In the genomic region with DNA sequence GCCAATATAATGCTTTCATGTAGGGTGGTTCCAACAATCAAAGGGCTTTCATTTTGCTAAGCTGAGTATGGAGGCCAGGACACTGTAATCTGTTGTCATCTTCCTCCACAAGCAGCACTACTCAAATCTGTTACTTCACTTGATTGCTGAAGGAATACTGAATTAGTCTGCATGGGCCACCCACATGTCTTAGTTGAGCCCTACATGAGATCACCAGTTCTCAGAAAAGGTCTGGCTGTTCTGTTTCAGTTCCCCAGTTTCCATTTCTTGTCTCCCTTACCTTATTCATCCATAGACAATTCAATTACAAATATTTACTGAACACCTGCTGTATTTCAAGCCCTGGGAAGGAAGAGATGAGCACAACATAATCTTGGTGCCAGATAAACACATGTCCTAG, we compare ENCODE assay signal across 26 cellular contexts.
DNase-seq lines count a peak whose midpoint lies in the region; ATAC-seq and TF ChIP-seq lines count a peak whose summit lies in the region.
"Had no signal": no experiment of that assay in that cellular context is flagged by ENCODE, and none has a peak within 500 bp of the region (broad histone marks: within the 10 kb centered on the region; RNA-seq: fewer than 3 reads in every experiment).

No MANE protein-coding gene starts in this region.

- H3K9me3 ChIP-seq in upper lobe of right lung = no peaks in the 10 kb centered on the region
- H3K9me3 ChIP-seq: right lobe of liver, thoracic aorta, vagina had no signal

- H3K27ac ChIP-seq in upper lobe of right lung = no peak overlapping the region
- H3K27ac ChIP-seq: C4-2B, foreskin keratinocyte, neural progenitor cell, right lobe of liver, RWPE1, thoracic aorta, vagina, WERI-Rb-1 had no signal

- DNase-seq in upper lobe of right lung (no peak), SKM-1 (lab: John Stamatoyannopoulos, UW; ENCODE audit: unreplicated experiment) (no peak)
- no peak for DNase-seq in activated T-cell treated with anti-CD3 and anti-CD28 coated beads, Interleukin-2, amount 50 U/mL, for 1 hour
- DNase-seq: activated CD4-positive, alpha-beta T cell treated with anti-CD3 and anti-CD28 coated beads, Interleukin-2, amount 50 U/mL, for 1 hour; cortex of kidney; foreskin keratinocyte; HFFc6; left cardiac atrium; mammary epithelial cell; NCI-H146; NCI-H510A; right lobe of liver; stimulated activated CD4-positive, alpha-beta T cell treated with anti-CD3 and anti-CD28 coated beads, Interleukin-4, amount 100 ng/mL, for 4 hours; stimulated activated naive CD8-positive, alpha-beta T cell treated with anti-CD3 and anti-CD28 coated beads, Interleukin-15, Interleukin-2, amounts not matched to agents 100 U/mL and 50 U/mL, for 24 hours; WERI-Rb-1 had no signal

- H3K4me1 ChIP-seq in upper lobe of right lung = no peaks in the 10 kb centered on the region
- H3K4me1 ChIP-seq: foreskin keratinocyte, neural progenitor cell, right lobe of liver, vagina had no signal

- ATAC-seq in GM18505 (IDR thresholded peaks at IDR 0.05; ENCODE audit: unreplicated experiment) (peak; percentile 66), GM21529 (IDR thresholded peaks at IDR 0.05; ENCODE audit: unreplicated experiment) (peak; percentile 76), HG03378 (IDR thresholded peaks at IDR 0.05; ENCODE audit: unreplicated experiment) (peak; percentile 69), upper lobe of right lung (peak; percentile 34), HG02981 (IDR thresholded peaks at IDR 0.05; ENCODE audit: unreplicated experiment) (no peak)
- ATAC-seq: esophagus mucosa; foreskin keratinocyte; GM23338; left cardiac atrium; right lobe of liver; stimulated activated naive CD8-positive, alpha-beta T cell treated with anti-CD3 and anti-CD28 coated beads, Interleukin-15, Interleukin-2, amounts not matched to agents 100 U/mL and 50 U/mL, for 24 hours had no signal

- H3K36me3 ChIP-seq in upper lobe of right lung = no peaks in the 10 kb centered on the region
- H3K36me3 ChIP-seq: neural progenitor cell, right lobe of liver, thoracic aorta, vagina, WERI-Rb-1 had no signal

- no peak for TF ChIP-seq CTCF in upper lobe of right lung (IDR thresholded peaks at IDR 0.05)

- intact Hi-C loops in upper lobe of right lung (cut with DNase I) = no loop called here

- H3K27me3 ChIP-seq in upper lobe of right lung = no peaks in the 10 kb centered on the region
- H3K27me3 ChIP-seq: neural progenitor cell, right lobe of liver, vagina had no signal

- TF ChIP-seq POLR2A in GM18505 (IDR thresholded peaks at IDR 0.05; ENCODE audit: borderline replicate concordance, extremely low read depth, insufficient read depth, insufficient read length) = no peak

- no peak overlapping the region for H3K4me3 ChIP-seq in upper lobe of right lung
- H3K4me3 ChIP-seq: GM23338, neural progenitor cell, right lobe of liver, thoracic aorta, vagina had no signal
